ENCODE assay signal across 1 cellular context in the genomic region with DNA sequence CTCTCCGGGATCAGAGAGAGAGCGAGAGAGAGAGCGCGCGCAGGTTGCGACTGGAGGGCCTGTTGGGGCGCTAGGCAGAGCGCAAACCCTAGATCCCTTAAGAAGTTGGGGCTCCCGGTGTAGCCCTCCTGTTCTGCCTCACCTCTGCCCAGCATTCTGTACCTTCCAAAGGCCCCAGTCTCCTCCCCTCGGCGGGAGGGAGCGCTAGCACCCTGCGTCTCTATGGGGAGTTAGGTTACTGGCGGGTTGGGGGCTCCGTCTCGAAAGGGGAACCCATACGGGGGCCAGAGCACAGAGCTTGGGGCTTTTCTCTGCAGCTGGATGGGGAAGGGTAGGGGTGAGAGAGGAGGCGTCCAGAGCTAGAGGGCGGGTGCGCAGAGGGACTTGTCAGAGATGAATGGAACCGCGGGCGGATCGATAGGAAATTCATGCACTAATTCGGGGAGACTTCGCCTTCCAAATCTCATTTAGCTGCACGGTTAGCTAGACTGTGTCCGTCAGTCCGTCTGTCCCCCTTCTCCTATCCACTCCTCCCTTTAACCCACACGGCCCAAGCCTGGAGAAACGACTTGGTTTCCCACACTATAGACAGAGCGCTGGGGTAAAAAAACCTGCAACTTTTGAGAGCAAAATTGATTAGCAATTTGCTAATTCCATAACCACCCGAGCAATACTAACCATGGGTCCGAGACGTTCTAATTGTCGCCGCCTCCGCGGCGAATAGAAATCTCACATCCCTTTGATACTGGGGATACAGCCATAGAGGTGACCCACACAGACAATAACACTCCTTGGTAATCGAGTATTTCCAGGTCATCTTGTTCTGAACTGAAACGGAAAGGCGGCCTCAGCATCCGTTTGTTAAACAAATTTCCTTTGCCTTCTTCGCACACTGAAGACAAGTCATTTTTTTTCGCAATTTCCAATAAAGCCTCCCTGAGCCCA.
TF ChIP-seq lines count a peak whose summit lies in the region.

No MANE protein-coding gene starts in this region.

TF ChIP-seq in HEK293, 187 proteins besides CTCF, POLR2A, EP300 and RAD21 (continued from another document):
- TF ChIP-seq, protein P1, sequence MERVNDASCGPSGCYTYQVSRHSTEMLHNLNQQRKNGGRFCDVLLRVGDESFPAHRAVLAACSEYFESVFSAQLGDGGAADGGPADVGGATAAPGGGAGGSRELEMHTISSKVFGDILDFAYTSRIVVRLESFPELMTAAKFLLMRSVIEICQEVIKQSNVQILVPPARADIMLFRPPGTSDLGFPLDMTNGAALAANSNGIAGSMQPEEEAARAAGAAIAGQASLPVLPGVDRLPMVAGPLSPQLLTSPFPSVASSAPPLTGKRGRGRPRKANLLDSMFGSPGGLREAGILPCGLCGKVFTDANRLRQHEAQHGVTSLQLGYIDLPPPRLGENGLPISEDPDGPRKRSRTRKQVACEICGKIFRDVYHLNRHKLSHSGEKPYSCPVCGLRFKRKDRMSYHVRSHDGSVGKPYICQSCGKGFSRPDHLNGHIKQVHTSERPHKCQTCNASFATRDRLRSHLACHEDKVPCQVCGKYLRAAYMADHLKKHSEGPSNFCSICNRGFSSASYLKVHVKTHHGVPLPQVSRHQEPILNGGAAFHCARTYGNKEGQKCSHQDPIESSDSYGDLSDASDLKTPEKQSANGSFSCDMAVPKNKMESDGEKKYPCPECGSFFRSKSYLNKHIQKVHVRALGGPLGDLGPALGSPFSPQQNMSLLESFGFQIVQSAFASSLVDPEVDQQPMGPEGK (tag by site-specific recombination; IDR thresholded peaks at IDR 0.05) = 0 out of 2 replicates have a peak, but pooled peaks have one; percentile 13
- TF ChIP-seq ZNF600 (tag by site-specific recombination; IDR thresholded peaks at IDR 0.05) (peak; percentile 61), ZNF350 (tag by site-specific recombination; IDR thresholded peaks at IDR 0.05) (no peak), ZNF596 (tag by site-specific recombination; IDR thresholded peaks at IDR 0.05) (peak; percentile 79), ZFHX2 (tag by site-specific recombination; conservative IDR thresholded peaks at IDR 0.05) (peak; percentile 31; the same call in 1 of the 2 replicates)
TF ChIP-seq in HEK293: peak in this region for 5.
